Comparison of ENCODE assay signal across 1 cellular context in the genomic region with DNA sequence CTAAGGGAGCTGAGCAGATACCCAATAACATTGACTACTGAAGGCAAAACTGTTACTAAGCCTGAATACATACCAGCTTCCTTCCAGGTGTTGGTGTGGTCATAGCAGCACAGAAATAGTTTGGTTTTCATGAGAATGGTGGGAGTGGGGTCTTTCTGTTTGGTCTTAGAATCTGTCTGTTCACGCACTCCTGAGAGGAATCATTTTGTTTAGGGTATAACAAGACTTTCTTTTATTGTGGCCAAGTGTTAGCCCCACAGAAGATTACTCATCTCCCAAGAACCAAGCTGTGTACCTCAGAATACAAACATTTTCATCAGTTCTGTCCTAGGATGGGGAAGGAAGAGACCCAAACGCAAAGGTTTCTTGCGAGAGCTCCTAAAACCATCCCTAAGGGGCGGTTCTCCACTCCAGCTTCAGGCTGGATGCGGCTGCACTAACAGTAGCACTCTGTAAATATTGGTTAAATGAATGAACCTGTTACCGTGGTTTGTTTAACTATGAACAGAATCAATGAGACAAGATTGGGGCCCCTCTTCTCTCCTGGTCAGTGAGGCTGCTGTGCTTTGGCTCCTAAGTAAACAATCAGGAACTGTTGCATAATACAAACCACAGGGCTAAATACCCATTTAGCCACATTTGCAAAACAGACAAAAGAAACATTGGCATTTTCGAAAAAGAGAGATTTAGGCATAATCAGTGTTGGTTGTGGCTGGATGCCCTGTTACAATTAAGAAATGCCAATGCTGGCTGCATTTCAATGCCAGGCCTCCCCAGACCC.
TF ChIP-seq lines count a peak whose summit lies in the region.

No MANE protein-coding gene starts in this region.

TF ChIP-seq in HepG2, 621 proteins besides CTCF, POLR2A, EP300 and RAD21 (continued from another document):
- TF ChIP-seq, protein P1, sequence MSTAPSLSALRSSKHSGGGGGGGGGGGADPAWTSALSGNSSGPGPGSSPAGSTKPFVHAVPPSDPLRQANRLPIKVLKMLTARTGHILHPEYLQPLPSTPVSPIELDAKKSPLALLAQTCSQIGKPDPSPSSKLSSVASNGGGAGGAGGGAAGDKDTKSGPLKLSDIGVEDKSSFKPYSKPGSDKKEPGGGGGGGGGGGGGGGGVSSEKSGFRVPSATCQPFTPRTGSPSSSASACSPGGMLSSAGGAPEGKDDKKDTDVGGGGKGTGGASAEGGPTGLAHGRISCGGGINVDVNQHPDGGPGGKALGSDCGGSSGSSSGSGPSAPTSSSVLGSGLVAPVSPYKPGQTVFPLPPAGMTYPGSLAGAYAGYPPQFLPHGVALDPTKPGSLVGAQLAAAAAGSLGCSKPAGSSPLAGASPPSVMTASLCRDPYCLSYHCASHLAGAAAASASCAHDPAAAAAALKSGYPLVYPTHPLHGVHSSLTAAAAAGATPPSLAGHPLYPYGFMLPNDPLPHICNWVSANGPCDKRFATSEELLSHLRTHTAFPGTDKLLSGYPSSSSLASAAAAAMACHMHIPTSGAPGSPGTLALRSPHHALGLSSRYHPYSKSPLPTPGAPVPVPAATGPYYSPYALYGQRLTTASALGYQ (CRISPR knock-in tag; IDR thresholded peaks at IDR 0.05) = peak; percentile 100
- TF ChIP-seq ZNF264 (CRISPR knock-in tag; IDR thresholded peaks at IDR 0.05) (peak; percentile 96), EEA1 (CRISPR knock-in tag; IDR thresholded peaks at IDR 0.05; ENCODE audit: borderline replicate concordance) (no peak), ZNF343 (CRISPR knock-in tag; IDR thresholded peaks at IDR 0.05) (peak; percentile 67; the same call in 1 of the 2 replicates), KLF11 (CRISPR knock-in tag; IDR thresholded peaks at IDR 0.05) (peak; percentile 85; the same call in 1 of the 2 replicates), ZMAT3 (CRISPR knock-in tag; conservative IDR thresholded peaks at IDR 0.05) (no peak; the same call in 1 of the 2 replicates), MYNN (CRISPR knock-in tag; IDR thresholded peaks at IDR 0.05; ENCODE audit: low read depth) (peak; percentile 26; the same call in 1 of the 2 replicates)
- TF ChIP-seq, protein P2, sequence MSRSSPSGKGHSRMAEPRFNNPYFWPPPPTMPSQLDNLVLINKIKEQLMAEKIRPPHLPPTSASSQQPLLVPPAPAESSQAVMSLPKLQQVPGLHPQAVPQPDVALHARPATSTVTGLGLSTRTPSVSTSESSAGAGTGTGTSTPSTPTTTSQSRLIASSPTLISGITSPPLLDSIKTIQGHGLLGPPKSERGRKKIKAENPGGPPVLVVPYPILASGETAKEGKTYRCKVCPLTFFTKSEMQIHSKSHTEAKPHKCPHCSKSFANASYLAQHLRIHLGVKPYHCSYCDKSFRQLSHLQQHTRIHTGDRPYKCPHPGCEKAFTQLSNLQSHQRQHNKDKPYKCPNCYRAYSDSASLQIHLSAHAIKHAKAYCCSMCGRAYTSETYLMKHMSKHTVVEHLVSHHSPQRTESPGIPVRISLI (CRISPR knock-in tag; IDR thresholded peaks at IDR 0.05; ENCODE audit: borderline replicate concordance) = peak; percentile 53; the same call in 1 of the 2 replicates
